8 cellular contexts compared by ENCODE assay signal in genomic region chr11:59186130-59186594, GRCh38. TPM values are rescaled to one million over a fixed set of nuclear protein-coding genes. Genes with fewer than 3 reads are reported as not detected.
A peak's percentile ranks its signal among the peaks of the same experiment; 100 is the strongest.
DNase-seq lines count a peak whose midpoint lies in the region; ATAC-seq and TF ChIP-seq lines count a peak whose summit lies in the region.

No MANE protein-coding gene starts in this region.

- H4K20me1 ChIP-seq in HCT116 (ENCODE audit: insufficient read depth), result no peaks in the 10 kb centered on the region

- no peak overlapping the region for H2AFZ ChIP-seq in HCT116 (ENCODE audit: low read depth, low read length, poor library complexity, severe bottlenecking)

- POLR2A ChIA-PET in HCT116 (lab: Charles Lee), result interaction anchor here (0.7 to 0.9 kb wide), 2 partner anchors 21 to 42 kb away, joined by 3 read pairs; no protein-coding TSS in a partner anchor

- H3K27me3 Mint-ChIP-seq in activated naive CD8-positive, alpha-beta T cell treated with anti-CD3 and anti-CD28 coated beads, Interleukin-2, amount 50 U/mL, for 24 hours, result no peaks in the 10 kb centered on the region

- H3K36me3 ChIP-seq in HCT116 (ENCODE audit: control insufficient read depth in 1 of 2, insufficient read depth in 2 of 2, low read length in 2 of 2), result no peaks in the 10 kb centered on the region

- H3K9me3 ChIP-seq in HCT116 (ENCODE audit: control insufficient read depth in 1 of 2, insufficient read depth in 1 of 2, low read depth in 1 of 2, low read length in 2 of 2), result no peaks in the 10 kb centered on the region

- no TSS peak for BruUV-seq in HCT116 (replicated peaks; lab: Mats Ljungman, UMichigan)

- no peak overlapping the region for H3K4me3 Mint-ChIP-seq in activated naive CD8-positive, alpha-beta T cell treated with anti-CD3 and anti-CD28 coated beads, Interleukin-2, amount 50 U/mL, for 24 hours

- no peaks in the 10 kb centered on the region for H3K27me3 ChIP-seq in HCT116 (ENCODE audit: insufficient read depth, low read length)

- H3K4me1 Mint-ChIP-seq in activated naive CD8-positive, alpha-beta T cell treated with anti-CD3 and anti-CD28 coated beads, Interleukin-2, amount 50 U/mL, for 24 hours, result no peaks in the 10 kb centered on the region

- H3K4me3 ChIP-seq in HCT116 (replicated peaks in 1 of 2; ENCODE audit: low read depth in 1 of 2, low read length in 2 of 2), result peak overlapping the region in 1 of 2 experiments; percentile 7; a peak in 1 of 4 replicates

- peak; percentile 11 for DNase-seq in DMS153 treated with DMSO at 0.1 percent for 48 hours (lab: John Stamatoyannopoulos, UW; ENCODE audit: unreplicated experiment)
- no peak for DNase-seq in DMS153 (lab: John Stamatoyannopoulos, UW)
- peak; percentile 57 for DNase-seq in HCT116 (ENCODE audit: low read depth, low spot score)
- DNase-seq in RPMI8226, result peak; percentile 40
- peak; percentile 61 for DNase-seq in activated naive CD8-positive, alpha-beta T cell treated with anti-CD3 and anti-CD28 coated beads, Interleukin-2, amount 50 U/mL, for 24 hours
- DNase-seq in left kidney (ENCODE audit: low read depth, low spot score), result peak; percentile 66
- peak in 5 of 6 experiments; percentile 14 to 63 (median 37) for DNase-seq in stimulated activated naive CD4-positive, alpha-beta T cell (lab: John Stamatoyannopoulos, UW)
- no peak for DNase-seq in NOMO-1 treated with DMSO at 0.1 percent for 48 hours (lab: John Stamatoyannopoulos, UW; ENCODE audit: unreplicated experiment)

- H3K4me1 ChIP-seq in HCT116 (ENCODE audit: control insufficient read depth in 1 of 2, insufficient read depth in 2 of 2, low read length in 2 of 2), result peaks cover 13 to 20% of the 10 kb centered on the region in 2 experiments; a peak in 3 of 4 replicates

- RAD21 ChIA-PET in HCT116 (lab: Charles Lee; ENCODE audit: low non-redundant PET in 1 of 2, low total read pairs in 2 of 2, uncharacterized antibody in 2 of 2, unreplicated experiment in 2 of 2), result interaction anchor here (1.5 to 2.7 kb wide), 2 partner anchors 14 to 15 kb away, joined by 6 to 10 read pairs; partner anchors contain the start of gene DTX4 (in 2 of the 2)

- TF ChIP-seq CTCF in HCT116 (IDR thresholded peaks at IDR 0.05 in 2 of 3, conservative IDR thresholded peaks at IDR 0.05 in 1 of 3; ENCODE audit: borderline replicate concordance in 1 of 3, insufficient read depth in 1 of 3, low read depth in 2 of 3, low read length in 2 of 3), result peak; percentile 61 to 90 (median 85)

- H3K4me2 ChIP-seq in HCT116 (ENCODE audit: low read length), result peak overlapping the region; percentile 56

- TF ChIP-seq RAD21 in HCT116 (IDR thresholded peaks at IDR 0.05; ENCODE audit: low read depth), result peak; percentile 42; the same call in 1 of the 2 replicates

- ATAC-seq in HCT116, result peak; percentile 92
- peak; percentile 44 for ATAC-seq in activated naive CD8-positive, alpha-beta T cell treated with anti-CD3 and anti-CD28 coated beads, Interleukin-2, amount 50 U/mL, for 24 hours

- H3K27ac ChIP-seq in HCT116 (ENCODE audit: low read depth, low read length), result no peak overlapping the region; the same call in 1 of the 2 replicates

- no peak overlapping the region for H3K27ac Mint-ChIP-seq in activated naive CD8-positive, alpha-beta T cell treated with anti-CD3 and anti-CD28 coated beads, Interleukin-2, amount 50 U/mL, for 24 hours

- H3K36me3 Mint-ChIP-seq in activated naive CD8-positive, alpha-beta T cell treated with anti-CD3 and anti-CD28 coated beads, Interleukin-2, amount 50 U/mL, for 24 hours (ENCODE audit: low read depth), result no peaks in the 10 kb centered on the region

- no peaks in the 10 kb centered on the region for H3K79me2 ChIP-seq in HCT116 (ENCODE audit: insufficient read depth, low read length)

- H3K9ac ChIP-seq in HCT116 (ENCODE audit: low read length), result no peak overlapping the region

- H3K9me3 Mint-ChIP-seq in activated naive CD8-positive, alpha-beta T cell treated with anti-CD3 and anti-CD28 coated beads, Interleukin-2, amount 50 U/mL, for 24 hours, result no peaks in the 10 kb centered on the region

- intact Hi-C loops in HCT116 (cut with micrococcal nuclease), result loop anchor here (1.0 kb wide), 1 partner anchor 15 kb away; no protein-coding TSS in a partner anchor

- no peaks in the 10 kb centered on the region for H3K9me2 ChIP-seq in HCT116 (ENCODE audit: insufficient read depth)

- no peak for TF ChIP-seq POLR2A in HCT116 (IDR thresholded peaks at IDR 0.05; ENCODE audit: borderline replicate concordance, extremely low read depth, insufficient read depth, insufficient read length)

- CTCF ChIA-PET in HCT116 (lab: Charles Lee), result interaction anchor here (0.6 to 3.2 kb wide), 21 partner anchors 8 to 494 kb away, joined by 3 to 68 read pairs (median 3); partner anchors contain the start of genes DTX4, MPEG1 and PATL1

TF ChIP-seq in HCT116, 20 proteins besides CTCF, POLR2A, EP300 and RAD21:
- peak; percentile 31; the same call in 1 of the 2 replicates for TF ChIP-seq ELF1 (IDR thresholded peaks at IDR 0.05; ENCODE audit: borderline replicate concordance, low read depth)
- TF ChIP-seq POLR2AphosphoS5 (IDR thresholded peaks at IDR 0.05; ENCODE audit: low read depth, low read length), result no peak
- 0 out of 2 replicates have a peak, but pooled peaks have one; percentile 16 for TF ChIP-seq CBX3 (IDR thresholded peaks at IDR 0.05; ENCODE audit: low read depth)
- TF ChIP-seq YY1 (IDR thresholded peaks at IDR 0.05; ENCODE audit: extremely low read depth, insufficient replicate concordance, low read depth, low read length), result peak; percentile 67
- peak; percentile 76 for TF ChIP-seq SP1 (IDR thresholded peaks at IDR 0.05; ENCODE audit: low read depth)
- TF ChIP-seq MAX (IDR thresholded peaks at IDR 0.05), result 0 out of 2 replicates have a peak, but pooled peaks have one; percentile 32
- no peak for TF ChIP-seq SIN3A (IDR thresholded peaks at IDR 0.05; ENCODE audit: low read depth)
- no peak for TF ChIP-seq ZNF274 (IDR thresholded peaks at IDR 0.05; ENCODE audit: low read depth, low read length)

RNA-seq across cellular contexts. Expression of gene DTX4, which starts 14.2 kb away (rescaled TPM):
- 7.6 TPM for total RNA-seq in HCT116 (2021; ENCODE audit: unreplicated experiment)
- 3.6 and 4.3 TPM in 2 replicates for polyA plus RNA-seq in HCT116 (2012)

RNA-seq across cellular contexts. Expression of gene MPEG1, which starts 26.6 kb away (rescaled TPM):
- total RNA-seq in HCT116 (2021; ENCODE audit: unreplicated experiment), result 0.07 TPM
- not detected in 2 replicates for polyA plus RNA-seq in HCT116 (2012)

RNA-seq across cellular contexts. Expression of gene FAM111A, which starts 43.5 kb away (rescaled TPM):
- total RNA-seq in HCT116 (2021; ENCODE audit: unreplicated experiment), result 30.3 TPM
- polyA plus RNA-seq in HCT116 (2012), result 9.0 and 13.5 TPM in 2 replicates

Comparison
In these comparisons a context has a peak if more than half of its experiments do, and no peak if none do; other contexts are left out.
1. DNase-seq: peak in DMS153 treated with DMSO at 0.1 percent for 48 hours (single experiment), HCT116 (single experiment), RPMI8226 (single experiment), activated naive CD8-positive, alpha-beta T cell treated with anti-CD3 and anti-CD28 coated beads, Interleukin-2, amount 50 U/mL, for 24 hours (single experiment), left kidney (single experiment) and stimulated activated naive CD4-positive, alpha-beta T cell (5 of 6); none in DMS153 (single experiment) and NOMO-1 treated with DMSO at 0.1 percent for 48 hours (single experiment).